8 cellular contexts compared by ENCODE assay signal in genomic region chr12:49741882-49742620, GRCh38. TPM values are rescaled to one million over a fixed set of nuclear protein-coding genes. Genes with fewer than 3 reads are reported as not detected.
DNase-seq lines count a peak whose midpoint lies in the region; ATAC-seq, FAIRE-seq and TF ChIP-seq lines count a peak whose summit lies in the region.

No MANE protein-coding gene starts in this region.

- 9% methylated on average over 9 of the region's 35 CpGs; no CpG with 5 or more reads in 1 of the 2 experiments for WGBS in H1 (ENCODE audit: extremely low coverage in 1 of 2, insufficient coverage in 1 of 2, insufficient read length in 1 of 2, insufficient replicate concordance in 2 of 2, low coverage in 1 of 2, low lambda C conversion rate in 2 of 2, missing lambda C conversion rate in 1 of 2), 2 experiments

- CTCF ChIA-PET in activated CD8-positive, alpha-beta memory T cell treated with anti-CD3 and anti-CD28 coated beads, Interleukin-2, amount 10 ng/mL, durations not matched to agents 7 days and 5 days (lab: Charles Lee) = interaction anchor here (0.5 to 3.2 kb wide), 63 partner anchors 8 to 394 kb away, joined by 3 to 81 read pairs (median 4); partner anchors contain the start of genes BCDIN3D, NCKAP5L, PRPF40B and RACGAP1
- CTCF ChIA-PET in H1 (lab: Charles Lee; ENCODE audit: partially characterized antibody) = interaction anchor here (0.7 to 2.7 kb wide), 29 partner anchors 10 to 400 kb away, joined by 3 to 14 read pairs (median 4); partner anchors contain the start of gene FAM186B

- H3K79me2 ChIP-seq in H1 (ENCODE audit: control insufficient read depth in 1 of 2, insufficient read depth in 2 of 2, low read length in 2 of 2) = peaks cover 43 to 53% of the 10 kb centered on the region in 2 experiments

- peak overlapping the region; percentile 100 for H3K27ac Mint-ChIP-seq in activated CD8-positive, alpha-beta memory T cell treated with anti-CD3 and anti-CD28 coated beads, Interleukin-2, amount 10 ng/mL, durations not matched to agents 7 days and 5 days
- peak overlapping the region; percentile 99 for H3K27ac Mint-ChIP-seq in mesothelial cell of epicardium

- H2BK15ac ChIP-seq in H1 (ENCODE audit: low read length) = no peak overlapping the region

- no peak overlapping the region for H4K5ac ChIP-seq in H1 (ENCODE audit: insufficient read length, low read depth, low read length)

- TF ChIP-seq RAD21 in H1 (IDR thresholded peaks at IDR 0.05 in 1 of 2, conservative IDR thresholded peaks at IDR 0.05 in 1 of 2; ENCODE audit: low read depth in 2 of 2, low read length in 2 of 2) = no peak

- peaks cover 39% of the 10 kb centered on the region for H3K36me3 Mint-ChIP-seq in activated CD8-positive, alpha-beta memory T cell treated with anti-CD3 and anti-CD28 coated beads, Interleukin-2, amount 10 ng/mL, durations not matched to agents 7 days and 5 days
- peaks cover 6% of the 10 kb centered on the region for H3K36me3 Mint-ChIP-seq in mesothelial cell of epicardium

- H4K91ac ChIP-seq in H1 (replicated peaks; ENCODE audit: insufficient read length, low read length) = no peak overlapping the region

- H3K27me3 Mint-ChIP-seq in activated CD8-positive, alpha-beta memory T cell treated with anti-CD3 and anti-CD28 coated beads, Interleukin-2, amount 10 ng/mL, durations not matched to agents 7 days and 5 days = no peaks in the 10 kb centered on the region
- peaks cover 2% of the 10 kb centered on the region for H3K27me3 Mint-ChIP-seq in mesothelial cell of epicardium (ENCODE audit: low read depth)

- no peak overlapping the region for H2BK20ac ChIP-seq in H1 (ENCODE audit: low read length)

- peak overlapping the region; percentile 93 for H3K27ac ChIP-seq in H1 (ENCODE audit: low read depth, low read length)

- peaks cover 52% of the 10 kb centered on the region for H3K4me1 Mint-ChIP-seq in activated CD8-positive, alpha-beta memory T cell treated with anti-CD3 and anti-CD28 coated beads, Interleukin-2, amount 10 ng/mL, durations not matched to agents 7 days and 5 days
- peaks cover 30% of the 10 kb centered on the region for H3K4me1 Mint-ChIP-seq in mesothelial cell of epicardium

- H3K79me1 ChIP-seq in H1 (ENCODE audit: low read depth, low read length) = 0 out of 2 replicates have a peak, but pooled peaks cover 3% of the 10 kb centered on the region

- H3K9me3 ChIP-seq in H1 (ENCODE audit: insufficient read depth in 2 of 2, low read depth in 1 of 2, low read length in 1 of 2) = no peaks in the 10 kb centered on the region

- peak overlapping the region; percentile 69 to 89 for H3K4me2 ChIP-seq in H1 (ENCODE audit: insufficient read depth in 1 of 2, low read depth in 2 of 2, low read length in 2 of 2)

- H3K23ac ChIP-seq in H1 (ENCODE audit: insufficient read length) = no peak overlapping the region

- FAIRE-seq in H1 (lab: Jason Lieb, UNC) = no peak

- 0 out of 2 replicates have a peak overlapping the region, but pooled peaks have one; percentile 11 for H2AK5ac ChIP-seq in H1 (ENCODE audit: low read depth, low read length)

- H4K8ac ChIP-seq in H1 (ENCODE audit: extremely low read depth, insufficient read depth, low read length) = peak overlapping the region; percentile 96; the same call in 1 of the 2 replicates

- 0 out of 2 replicates have a peak overlapping the region, but pooled peaks have one; percentile 97 for H3K18ac ChIP-seq in H1 (ENCODE audit: extremely low read depth, low read length)

- H3K4me3 ChIP-seq in H1 (ENCODE audit: extremely low read depth in 1 of 4, insufficient read depth in 2 of 4, low read depth in 3 of 4, low read length in 4 of 4) = peak overlapping the region; percentile 74 to 95 (median 82)

- no peaks in the 10 kb centered on the region for H3K27me3 ChIP-seq in H1 (replicated peaks in 1 of 4; ENCODE audit: control insufficient read depth in 3 of 4, extremely low read depth in 1 of 4, insufficient read depth in 3 of 4, low read length in 3 of 4)

- H3K36me3 ChIP-seq in H1 (ENCODE audit: control insufficient read depth in 2 of 4, insufficient read depth in 4 of 4, low read length in 3 of 4) = peaks cover 0 to 4% (median 0%) of the 10 kb centered on the region in 4 experiments; a peak in 2 of 8 replicates

- peaks cover 29 to 30% of the 10 kb centered on the region in 2 experiments for H4K20me1 ChIP-seq in H1 (replicated peaks in 1 of 2; ENCODE audit: control insufficient read depth in 1 of 2, insufficient read depth in 2 of 2, low read length in 2 of 2)

- TF ChIP-seq POLR2A in H1 (IDR thresholded peaks at IDR 0.05; ENCODE audit: control extremely low read depth in 1 of 2, low read depth in 2 of 2, low read length in 2 of 2) = peak in 1 of 2 experiments; percentile 85; a peak in 1 of 3 replicates

- H3K9me3 Mint-ChIP-seq in activated CD8-positive, alpha-beta memory T cell treated with anti-CD3 and anti-CD28 coated beads, Interleukin-2, amount 10 ng/mL, durations not matched to agents 7 days and 5 days (ENCODE audit: low read depth) = no peaks in the 10 kb centered on the region
- no peaks in the 10 kb centered on the region for H3K9me3 Mint-ChIP-seq in mesothelial cell of epicardium

- H3K56ac ChIP-seq in H1 (replicated peaks; ENCODE audit: insufficient read length, low read depth, low read length) = peak overlapping the region; percentile 43

- no peak overlapping the region for H3K14ac ChIP-seq in H1 (ENCODE audit: insufficient read length)

- no peak overlapping the region for H2BK120ac ChIP-seq in H1 (replicated peaks; ENCODE audit: low read depth, low read length)

- H3K23me2 ChIP-seq in H1 (ENCODE audit: low read depth, low read length) = peaks cover 3% of the 10 kb centered on the region

- H3K4me1 ChIP-seq in H1 (replicated peaks in 1 of 4; ENCODE audit: control insufficient read depth in 3 of 4, insufficient read depth in 4 of 4, low read length in 3 of 4) = peaks cover 0 to 3% (median 2%) of the 10 kb centered on the region in 4 experiments; a peak in 2 of 7 replicates

- peak overlapping the region; percentile 98 for H3K4me3 Mint-ChIP-seq in activated CD8-positive, alpha-beta memory T cell treated with anti-CD3 and anti-CD28 coated beads, Interleukin-2, amount 10 ng/mL, durations not matched to agents 7 days and 5 days
- peak overlapping the region; percentile 93 for H3K4me3 Mint-ChIP-seq in mesothelial cell of epicardium

- H3K4ac ChIP-seq in H1 (replicated peaks; ENCODE audit: insufficient read length, low read depth, low read length) = no peak overlapping the region

- H2BK5ac ChIP-seq in H1 (ENCODE audit: low read depth, low read length) = peak overlapping the region; percentile 98

- no peak for TF ChIP-seq EP300 in H1 (IDR thresholded peaks at IDR 0.05; ENCODE audit: borderline replicate concordance in 1 of 2, low read depth in 2 of 2, low read length in 2 of 2)

- peak; percentile 78 for DNase-seq in AG09319 (ENCODE audit: extremely low read depth, low read depth)
- DNase-seq in NOMO-1 (lab: John Stamatoyannopoulos, UW; ENCODE audit: unreplicated experiment in 2 of 2) = peak; percentile 84 to 86
- peak; percentile 96 for DNase-seq in activated CD8-positive, alpha-beta memory T cell treated with anti-CD3 and anti-CD28 coated beads, Interleukin-2, amount 10 ng/mL, durations not matched to agents 7 days and 5 days
- DNase-seq in H1 (ENCODE audit: low read depth in 1 of 2, low spot score in 2 of 2) = peak; percentile 27 to 82
- peak; percentile 46 to 74 for DNase-seq in mesothelial cell of epicardium (ENCODE audit: low spot score in 2 of 2, unreplicated experiment in 2 of 2)
- peak; percentile 57 to 70 for DNase-seq in stimulated activated CD8-positive, alpha-beta memory T cell treated with anti-CD3 and anti-CD28 coated beads, Interleukin-2, amount 100 ng/mL, for 1 hour (ENCODE audit: low read depth in 2 of 2)

- peak overlapping the region; percentile 41; the same call in 1 of the 2 replicates for H2BK12ac ChIP-seq in H1 (ENCODE audit: low read depth, low read length)

- peak overlapping the region; percentile 90 to 98 (median 98) for H3K9ac ChIP-seq in H1 (replicated peaks in 1 of 4; ENCODE audit: extremely low read depth in 1 of 4, low read depth in 3 of 4, low read length in 3 of 4)

- no peak overlapping the region for H2AFZ ChIP-seq in H1 (ENCODE audit: low read length)

- POLR2A ChIA-PET in H1 (lab: Charles Lee; ENCODE audit: partially characterized antibody) = interaction anchor here (0.6 to 2.7 kb wide), 61 partner anchors 8 to 580 kb away, joined by 3 to 25 read pairs (median 6); partner anchors contain the start of genes BCDIN3D, FAM186B, FMNL3 and NCKAP5L

- TF ChIP-seq CTCF in AG09319 (IDR thresholded peaks at IDR 0.05; ENCODE audit: low read depth, low read length) (no peak), H1 (IDR thresholded peaks at IDR 0.05; ENCODE audit: control extremely low read depth in 1 of 3, insufficient read depth in 1 of 3, low read depth in 1 of 3, low read length in 3 of 3) (no peak), mesothelial cell of epicardium (IDR thresholded peaks at IDR 0.05; ENCODE audit: unreplicated experiment) (no peak)

- ATAC-seq in GM19023 (IDR thresholded peaks at IDR 0.05; ENCODE audit: unreplicated experiment) (peak; percentile 49), HG03280 (IDR thresholded peaks at IDR 0.05; ENCODE audit: unreplicated experiment) (peak; percentile 53)
- ATAC-seq in activated CD8-positive, alpha-beta memory T cell treated with anti-CD3 and anti-CD28 coated beads, Interleukin-2, amount 10 ng/mL, durations not matched to agents 7 days and 5 days = peak; percentile 74

RNA-seq across cellular contexts. Expression of gene TMBIM6, which starts 0.7 kb away (rescaled TPM):
- total RNA-seq in activated CD8-positive, alpha-beta memory T cell treated with anti-CD3 and anti-CD28 coated beads, Interleukin-2, amount 10 ng/mL, durations not matched to agents 7 days and 5 days = 100 to 1,000 TPM; 396 to 524 TPM
- 413 and 423 TPM in 2 replicates for total RNA-seq in H1 (2021; fragmentation: NEBNext Ultra II Directional; extraction: Animal tissue kit (Norgen Biotek cat#: 25700))
- polyA plus RNA-seq in H1 (2011; rRNA removed) = 417 and 556 TPM in 2 replicates
- polyA plus RNA-seq in H1 (2011; cell fraction: cytosol; rRNA removed) = 336 TPM
- 245 TPM for polyA plus RNA-seq in H1 (2011; cell fraction: nucleus; rRNA removed)
- 316 to 392 TPM (median 338 TPM) in 4 replicates for polyA plus RNA-seq in H1 (2012, experiment 1 of 2)
- polyA plus RNA-seq in H1 (2012, experiment 2 of 2) = 298 TPM
- polyA plus RNA-seq in H1 (2013, experiment 1 of 2) = 745 TPM
- polyA plus RNA-seq in H1 (2013, experiment 2 of 2) = 748 TPM
- polyA minus RNA-seq in H1 (2011; rRNA and poly(A)+ RNA removed) = 292 and 323 TPM in 2 replicates
- polyA minus RNA-seq in H1 (2011; cell fraction: cytosol; rRNA and poly(A)+ RNA removed) = 136 TPM
- 134 TPM for polyA minus RNA-seq in H1 (2011; cell fraction: nucleus; rRNA and poly(A)+ RNA removed)
- 296 to 312 TPM (median 297 TPM) in 3 replicates for total RNA-seq in mesothelial cell of epicardium

RNA-seq across cellular contexts. Expression of gene FMNL3, which starts 34.8 kb away (rescaled TPM):
- total RNA-seq in activated CD8-positive, alpha-beta memory T cell treated with anti-CD3 and anti-CD28 coated beads, Interleukin-2, amount 10 ng/mL, durations not matched to agents 7 days and 5 days = 10 to 100 TPM; 44.2 to 50.5 TPM
- 27.6 and 29.0 TPM in 2 replicates for total RNA-seq in H1 (2021; fragmentation: NEBNext Ultra II Directional; extraction: Animal tissue kit (Norgen Biotek cat#: 25700))
- polyA plus RNA-seq in H1 (2011; rRNA removed) = 8.6 and 11.4 TPM in 2 replicates
- polyA plus RNA-seq in H1 (2011; cell fraction: cytosol; rRNA removed) = 10.6 TPM
- 32.8 TPM for polyA plus RNA-seq in H1 (2011; cell fraction: nucleus; rRNA removed)
- 12.5 to 15.2 TPM (median 14.4 TPM) in 4 replicates for polyA plus RNA-seq in H1 (2012, experiment 1 of 2)
- polyA plus RNA-seq in H1 (2012, experiment 2 of 2) = 9.2 TPM
- polyA plus RNA-seq in H1 (2013, experiment 1 of 2) = 9.3 TPM
- 9.3 TPM for polyA plus RNA-seq in H1 (2013, experiment 2 of 2)
- polyA minus RNA-seq in H1 (2011; rRNA and poly(A)+ RNA removed) = 27.3 and 32.4 TPM in 2 replicates
- 17.9 TPM for polyA minus RNA-seq in H1 (2011; cell fraction: cytosol; rRNA and poly(A)+ RNA removed)
- polyA minus RNA-seq in H1 (2011; cell fraction: nucleus; rRNA and poly(A)+ RNA removed) = 23.5 TPM
- total RNA-seq in mesothelial cell of epicardium = 16.3 to 19.2 TPM (median 18.3 TPM) in 3 replicates

Comparison
In these comparisons a context has a peak if more than half of its experiments do, and no peak if none do; other contexts are left out.
1. Peak in every context shown above with its lines: DNase-seq, ATAC-seq, H3K4me3 ChIP-seq and H3K27ac ChIP-seq.